ENCODE assay signal across 1 cellular context in the genomic region with DNA sequence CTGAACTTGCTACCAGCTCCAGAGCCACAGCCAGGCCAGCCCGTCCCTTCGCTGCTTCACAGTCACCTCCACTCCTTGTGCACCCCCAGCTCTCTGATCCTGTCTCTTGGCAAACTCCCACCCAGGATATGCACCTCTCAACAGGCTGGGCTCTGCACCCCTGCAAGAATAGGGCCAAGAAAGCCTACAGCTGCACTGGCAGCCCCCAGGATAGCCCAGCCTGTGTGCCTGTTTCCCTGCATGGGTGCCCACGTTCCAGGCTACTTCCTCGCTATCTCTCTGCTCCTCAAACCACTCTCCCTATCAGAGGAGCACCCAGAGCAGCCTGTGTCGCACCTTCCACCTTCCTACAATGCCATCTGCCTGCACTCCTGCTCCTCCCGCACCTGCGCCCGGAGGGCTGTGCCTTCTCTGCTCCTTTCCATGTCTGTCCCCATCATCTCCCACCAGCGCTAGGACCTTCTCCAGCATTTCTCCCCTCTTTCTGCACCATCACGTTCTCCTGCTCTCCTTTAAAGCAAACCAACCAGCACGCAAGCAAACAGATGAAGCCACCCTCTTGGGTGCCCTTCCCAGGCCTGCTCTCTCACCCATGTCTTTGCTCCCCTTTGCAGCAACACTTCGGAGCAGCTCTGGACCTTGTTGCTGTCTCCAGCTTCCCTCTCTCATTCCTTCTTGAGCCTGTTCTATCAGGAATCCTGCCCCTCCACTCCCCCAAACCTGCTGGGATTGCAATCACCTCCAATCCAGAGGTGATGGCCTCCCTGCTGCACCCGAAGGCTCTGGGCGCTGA.
TF ChIP-seq lines count a peak whose summit lies in the region.

No MANE protein-coding gene starts in this region.

TF ChIP-seq in H1, 55 proteins besides CTCF, POLR2A, EP300 and RAD21:
- TF ChIP-seq POU5F1 (IDR thresholded peaks at IDR 0.05; ENCODE audit: low read depth, low read length): no peak
- no peak for TF ChIP-seq SRF (IDR thresholded peaks at IDR 0.05; ENCODE audit: low read depth, low read length)
- no peak for TF ChIP-seq CREB1 (IDR thresholded peaks at IDR 0.05)
- no peak for TF ChIP-seq GABPA (IDR thresholded peaks at IDR 0.05; ENCODE audit: borderline replicate concordance, insufficient read depth, low read length)
- TF ChIP-seq BACH1 (IDR thresholded peaks at IDR 0.05; ENCODE audit: low read length): no peak
TF ChIP-seq in H1: peak in this region for 0.
